Comparison of ENCODE assay signal across 18 cellular contexts in genomic region chr14:94975366-94975765, GRCh38.
DNase-seq lines count a peak whose midpoint lies in the region; ATAC-seq and TF ChIP-seq lines count a peak whose summit lies in the region.
"Had no signal": no experiment of that assay in that cellular context is flagged by ENCODE, and none has a peak within 500 bp of the region (broad histone marks: within the 10 kb centered on the region; RNA-seq: fewer than 3 reads in every experiment).

No MANE protein-coding gene starts in this region.

- H3K9me3 ChIP-seq in psoas muscle (no peaks in the 10 kb centered on the region), lower lobe of right lung (no peaks in the 10 kb centered on the region)

- peak overlapping the region; percentile 37 to 38 for H3K27ac ChIP-seq in coronary artery
- no peak overlapping the region for H3K27ac ChIP-seq in psoas muscle
- H3K27ac ChIP-seq in lower lobe of right lung: no peak overlapping the region
- H3K27ac ChIP-seq: C4-2B had no signal

- peaks cover 2% of the 10 kb centered on the region for H3K9me3 Mint-ChIP-seq in activated CD4-positive, alpha-beta T cell treated with anti-CD3 and anti-CD28 coated beads for 36 hours (ENCODE audit: low read depth)
- H3K9me3 Mint-ChIP-seq: H9 had no signal

- no peak overlapping the region for H3K27ac Mint-ChIP-seq in activated CD4-positive, alpha-beta T cell treated with anti-CD3 and anti-CD28 coated beads for 36 hours
- H3K27ac Mint-ChIP-seq: H9 had no signal

- CTCF ChIA-PET in activated CD4-positive, alpha-beta T cell treated with anti-CD3 and anti-CD28 coated beads for 36 hours (lab: Charles Lee): no interaction called here

- peaks cover 21% of the 10 kb centered on the region for H3K27me3 Mint-ChIP-seq in activated CD4-positive, alpha-beta T cell treated with anti-CD3 and anti-CD28 coated beads for 36 hours

- H3K4me1 ChIP-seq in psoas muscle (no peaks in the 10 kb centered on the region), lower lobe of right lung (no peaks in the 10 kb centered on the region)

- peak; percentile 38 for DNase-seq in HT1080 (ENCODE audit: low read depth)
- no peak for DNase-seq in coronary artery (ENCODE audit: low spot score)
- DNase-seq in psoas muscle: peak in 1 of 2 donors; percentile 19
- DNase-seq in activated CD4-positive, alpha-beta T cell treated with anti-CD3 and anti-CD28 coated beads for 36 hours: no peak
- DNase-seq in CD1c-positive myeloid dendritic cell (ENCODE audit: extremely low spot score): no peak
- DNase-seq in lower lobe of right lung: no peak
- DNase-seq: ACHN; DMS79; H9; NCI-H1105; NCI-H2081; NCI-H510A; NCI-H748 treated with DMSO at 0.1 percent for 48 hours; NK-92 treated with Interleukin-12 subunit alpha and Interleukin-12 subunit beta, amount 100 ng/mL, for 24 hours; SHP77 treated with DMSO at 0.1 percent for 48 hours had no signal

- H3K36me3 ChIP-seq in psoas muscle (ENCODE audit: insufficient read depth in 1 of 2, low read depth in 1 of 2): no peaks in the 10 kb centered on the region
- H3K36me3 ChIP-seq in lower lobe of right lung: no peaks in the 10 kb centered on the region

- H3K27me3 ChIP-seq in psoas muscle (ENCODE audit: insufficient read depth in 3 of 3, low read length in 2 of 3): no peaks in the 10 kb centered on the region
- H3K27me3 ChIP-seq in lower lobe of right lung (ENCODE audit: low read depth): peaks cover 4% of the 10 kb centered on the region

- TF ChIP-seq CTCF in coronary artery (IDR thresholded peaks at IDR 0.05): no peak
- no peak for TF ChIP-seq CTCF in psoas muscle (IDR thresholded peaks at IDR 0.05)
- no peak for TF ChIP-seq CTCF in lower lobe of right lung (IDR thresholded peaks at IDR 0.05)

- intact Hi-C loops in psoas muscle (cut with DNase I): no loop called here
- intact Hi-C loops in activated CD4-positive, alpha-beta T cell treated with anti-CD3 and anti-CD28 coated beads for 36 hours (cut with DNase I, micrococcal nuclease): no loop called here
- intact Hi-C loops in lower lobe of right lung (cut with DNase I): no loop called here

- no peaks in the 10 kb centered on the region for H3K36me3 Mint-ChIP-seq in activated CD4-positive, alpha-beta T cell treated with anti-CD3 and anti-CD28 coated beads for 36 hours (ENCODE audit: low read depth)

- WGBS in psoas muscle, 3 donors: 55 to 62% (median 56%) methylated on average over 1 of the region's 1 CpG

- H3K4me3 ChIP-seq in coronary artery (no peak overlapping the region), psoas muscle (no peak overlapping the region), lower lobe of right lung (no peak overlapping the region)

- no peak overlapping the region for H3K4me3 Mint-ChIP-seq in activated CD4-positive, alpha-beta T cell treated with anti-CD3 and anti-CD28 coated beads for 36 hours
- H3K4me3 Mint-ChIP-seq: H9 had no signal

- POLR2A ChIA-PET in activated CD4-positive, alpha-beta T cell treated with anti-CD3 and anti-CD28 coated beads for 36 hours (lab: Charles Lee): no interaction called here

- peak in 3 of 4 donors; percentile 41 to 58 (median 56) for ATAC-seq in psoas muscle
- ATAC-seq in HG03571 (IDR thresholded peaks at IDR 0.05; ENCODE audit: unreplicated experiment): no peak
- no peak for ATAC-seq in activated CD4-positive, alpha-beta T cell treated with anti-CD3 and anti-CD28 coated beads for 36 hours
- ATAC-seq in lower lobe of right lung: no peak
- ATAC-seq: SK-N-SH treated with all-trans-retinoic acid at 6 μM for 48 hours had no signal

- H3K4me1 Mint-ChIP-seq in activated CD4-positive, alpha-beta T cell treated with anti-CD3 and anti-CD28 coated beads for 36 hours: no peaks in the 10 kb centered on the region

Comparison
In these comparisons a context has a peak if more than half of its experiments do, and no peak if none do; other contexts are left out.
1. H3K27ac ChIP-seq: peak in coronary artery (2 of 2); none in psoas muscle (single experiment) and lower lobe of right lung (single experiment).
2. ATAC-seq: peak in psoas muscle (3 of 4); none in HG03571 (single experiment), activated CD4-positive, alpha-beta T cell treated with anti-CD3 and anti-CD28 coated beads for 36 hours (single experiment) and lower lobe of right lung (0 of 2).